ENCODE assay signal across 27 cellular contexts in the genomic region with DNA sequence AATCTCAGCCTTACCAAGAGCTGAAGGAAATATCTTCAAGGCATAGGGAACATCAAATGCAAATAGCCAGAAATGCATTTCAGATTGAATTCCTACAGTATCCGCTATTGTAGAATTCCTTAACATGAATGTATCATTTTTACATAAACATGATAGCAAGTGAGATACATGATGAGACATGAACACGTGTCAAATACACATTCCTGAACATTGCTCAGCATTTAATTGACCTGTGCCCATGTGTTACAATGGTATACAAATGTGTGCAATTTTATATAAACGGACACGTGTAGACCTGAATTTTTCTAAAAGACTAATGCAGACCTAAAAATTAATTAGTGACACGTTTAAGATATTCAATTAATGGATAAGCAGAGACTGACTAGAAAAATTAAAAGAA.
"Had no signal": no experiment of that assay in that cellular context is flagged by ENCODE, and none has a peak within 500 bp of the region (broad histone marks: within the 10 kb centered on the region; RNA-seq: fewer than 3 reads in every experiment).

No MANE protein-coding gene starts in this region.

- H3K79me2 ChIP-seq: parathyroid adenoma had no signal

- H3K4me1 Mint-ChIP-seq: naive B cell; neural progenitor cell; stimulated activated naive CD8-positive, alpha-beta T cell treated with anti-CD3 and anti-CD28 coated beads, Interleukin-15, amount 100 ng/mL, for 72 hours had no signal

- H3K4me2 ChIP-seq: neural progenitor cell, smooth muscle cell had no signal

- H3K4me3 Mint-ChIP-seq: dendritic cell treated with granulocyte-macrophage colony-stimulating factor and Interleukin-4, amounts not matched to agents 40 ng/mL and 50 ng/mL, for 4 days; mesothelial cell of epicardium; naive B cell; natural killer cell treated with Interleukin-12 subunit alpha and Interleukin-12 subunit beta and Interleukin-15 and Interleukin-18, amount 100 ng/mL, for 72 hours; neural progenitor cell; stimulated activated naive CD8-positive, alpha-beta T cell treated with anti-CD3 and anti-CD28 coated beads, Interleukin-15, amount 100 ng/mL, for 72 hours had no signal

- H3K36me3 Mint-ChIP-seq: mesothelial cell of epicardium; natural killer cell treated with Interleukin-12 subunit alpha and Interleukin-12 subunit beta and Interleukin-15 and Interleukin-18, amount 100 ng/mL, for 72 hours; neural progenitor cell had no signal

- H3K4me1 ChIP-seq: colonic mucosa, gastrocnemius medialis, left lung, parathyroid adenoma, vagina had no signal

- DNase-seq: colonic mucosa; effector CD8-positive, alpha-beta T cell; gastrocnemius medialis; head of caudate nucleus; left cardiac atrium; left lung; mesenchymal stem cell; mucosa of descending colon; naive B cell; stimulated activated CD4-positive, alpha-beta T cell treated with anti-CD3 and anti-CD28 coated beads, Interleukin-12 subunit alpha, Interleukin-12 subunit beta, amount 100 ng/mL, for 4 hours; stimulated activated CD4-positive, alpha-beta T cell treated with anti-CD3 and anti-CD28 coated beads, Interleukin-1b, Interleukin-23, amount 100 ng/mL, for 48 hours; stimulated activated CD4-positive, alpha-beta T cell treated with anti-CD3 and anti-CD28 coated beads, Interleukin-4, amount 100 ng/mL, for 1 hour; stimulated activated CD8-positive, alpha-beta memory T cell treated with anti-CD3 and anti-CD28 coated beads, Interleukin-4, amount 100 ng/mL, for 48 hours; stimulated activated naive CD4-positive, alpha-beta T cell; stimulated activated naive CD8-positive, alpha-beta T cell treated with anti-CD3 and anti-CD28 coated beads, Interleukin-15, amount 100 ng/mL, for 72 hours; trophoblast cell had no signal

- H3K9me3 ChIP-seq: colonic mucosa, gastrocnemius medialis, left lung, mucosa of descending colon, suprapubic skin, vagina had no signal

- H3K4me3 ChIP-seq: colonic mucosa, gastrocnemius medialis, left lung, mucosa of descending colon, neural progenitor cell, smooth muscle cell, suprapubic skin, vagina had no signal

- H3K36me3 ChIP-seq: colonic mucosa, gastrocnemius medialis, left lung, neural progenitor cell, suprapubic skin, vagina had no signal

- H2AFZ ChIP-seq: neural progenitor cell, parathyroid adenoma had no signal

- H3K27me3 ChIP-seq: colonic mucosa, gastrocnemius medialis, left lung, neural progenitor cell, suprapubic skin, vagina had no signal

- H3K27ac Mint-ChIP-seq: dendritic cell treated with granulocyte-macrophage colony-stimulating factor and Interleukin-4, amounts not matched to agents 40 ng/mL and 50 ng/mL, for 4 days; mesothelial cell of epicardium; natural killer cell treated with Interleukin-12 subunit alpha and Interleukin-12 subunit beta and Interleukin-15 and Interleukin-18, amount 100 ng/mL, for 72 hours; progenitor cell of endocrine pancreas; stimulated activated naive CD8-positive, alpha-beta T cell treated with anti-CD3 and anti-CD28 coated beads, Interleukin-15, amount 100 ng/mL, for 72 hours had no signal

- H3K27me3 Mint-ChIP-seq: dendritic cell treated with granulocyte-macrophage colony-stimulating factor and Interleukin-4, amounts not matched to agents 40 ng/mL and 50 ng/mL, for 4 days; naive B cell; progenitor cell of endocrine pancreas; stimulated activated naive CD8-positive, alpha-beta T cell treated with anti-CD3 and anti-CD28 coated beads, Interleukin-15, amount 100 ng/mL, for 72 hours had no signal

- H3K9me3 Mint-ChIP-seq: dendritic cell treated with granulocyte-macrophage colony-stimulating factor and Interleukin-4, amounts not matched to agents 40 ng/mL and 50 ng/mL, for 4 days; natural killer cell treated with Interleukin-12 subunit alpha and Interleukin-12 subunit beta and Interleukin-15 and Interleukin-18, amount 100 ng/mL, for 72 hours; neural progenitor cell had no signal

- FAIRE-seq: endothelial cell of umbilical vein had no signal

- H3K9ac ChIP-seq: neural progenitor cell, parathyroid adenoma had no signal

- H3K27ac ChIP-seq: colonic mucosa, gastrocnemius medialis, left lung, neural progenitor cell, parathyroid adenoma, suprapubic skin, vagina had no signal

- ATAC-seq: gastrocnemius medialis; left cardiac atrium; left lung; mucosa of descending colon; natural killer cell treated with Interleukin-12 subunit alpha and Interleukin-12 subunit beta and Interleukin-15 and Interleukin-18, amount 100 ng/mL, for 72 hours; sciatic nerve; stimulated activated naive CD8-positive, alpha-beta T cell treated with anti-CD3 and anti-CD28 coated beads, Interleukin-15, amount 100 ng/mL, for 72 hours had no signal
